In the genomic region with DNA sequence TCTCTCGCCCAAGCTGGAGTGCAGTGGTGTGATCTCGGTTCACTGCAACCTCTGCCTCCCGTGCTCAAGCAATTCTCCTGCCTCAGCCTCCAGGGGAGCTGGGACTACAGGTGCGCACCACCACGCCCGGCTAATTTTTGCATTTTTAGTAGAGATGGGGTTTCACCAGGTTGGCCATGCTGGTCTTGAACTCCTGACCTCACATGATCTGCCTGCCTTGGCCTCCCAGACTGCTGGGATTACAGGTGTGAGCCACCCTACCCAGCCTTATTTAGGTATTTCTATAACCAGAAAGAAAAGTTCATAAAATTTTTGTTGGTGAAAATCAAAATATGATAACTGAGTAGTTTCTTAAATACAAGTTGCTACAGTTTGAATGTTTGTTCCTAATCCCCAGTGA, we compare ENCODE assay signal across 11 cellular contexts. TPM values are rescaled to one million over a fixed set of nuclear protein-coding genes. Genes with fewer than 3 reads are reported as not detected.
DNase-seq lines count a peak whose midpoint lies in the region; ATAC-seq and TF ChIP-seq lines count a peak whose summit lies in the region.
"Not testable (repeated sequence)": the region's sequence is repeated elsewhere in the genome, so short reads cannot be mapped to it uniquely, and the experiment has no call there.
"Had no signal": no experiment of that assay in that cellular context is flagged by ENCODE, and none has a peak within 500 bp of the region (broad histone marks: within the 10 kb centered on the region; RNA-seq: fewer than 3 reads in every experiment).

No MANE protein-coding gene starts in this region.

- H3K4me2 ChIP-seq in GM23338 = peak overlapping the region; percentile 98
- H3K4me2 ChIP-seq in MM.1S (ENCODE audit: low read depth, low read length) = peak overlapping the region; percentile 60; the same call in 1 of the 2 replicates

- H3K4me1 ChIP-seq in BE2C; MM.1S (ENCODE audit: low read length): not testable (repeated sequence)
- peaks cover 11% of the 10 kb centered on the region for H3K4me1 ChIP-seq in GM23338 (ENCODE audit: insufficient read depth)
- peaks cover 17% of the 10 kb centered on the region for H3K4me1 ChIP-seq in mucosa of stomach (ENCODE audit: control insufficient read depth, insufficient read depth, low read length)
- peaks cover 14% of the 10 kb centered on the region for H3K4me1 ChIP-seq in rectal smooth muscle tissue (ENCODE audit: control insufficient read depth, insufficient read depth, low read length)

- not testable (repeated sequence) for DNase-seq in BE2C; GM23338 (ENCODE audit: low spot score); MM.1S; endothelial cell (ENCODE audit: low spot score)

- not testable (repeated sequence) for H3K9me3 ChIP-seq in BE2C; MM.1S (replicated peaks; ENCODE audit: insufficient read depth, low read length); mucosa of stomach (ENCODE audit: control insufficient read depth, low read length)

- H3K27me3 Mint-ChIP-seq in GM23338 (ENCODE audit: insufficient read depth, low read depth, poor library complexity) = peaks cover 13% of the 10 kb centered on the region
- H3K27me3 Mint-ChIP-seq in activated naive CD4-positive, alpha-beta T cell treated with anti-CD3 and anti-CD28 coated beads, Interleukin-2, amount 50 U/mL, for 24 hours; endothelial cell (ENCODE audit: unreplicated experiment): not testable (repeated sequence)

- peak overlapping the region; percentile 95; the same call in 1 of the 2 replicates for H3K27ac Mint-ChIP-seq in GM23338
- not testable (repeated sequence) for H3K27ac Mint-ChIP-seq in activated naive CD4-positive, alpha-beta T cell treated with anti-CD3 and anti-CD28 coated beads, Interleukin-2, amount 50 U/mL, for 24 hours
- H3K27ac Mint-ChIP-seq in endothelial cell (ENCODE audit: unreplicated experiment) = peak overlapping the region; percentile 93

- H3F3A ChIP-seq in GM23338 (replicated peaks; ENCODE audit: low read depth) = 0 out of 2 replicates have a peak, but pooled peaks cover 16% of the 10 kb centered on the region
- not testable (repeated sequence) for H3F3A ChIP-seq in MM.1S (ENCODE audit: insufficient read depth, low read length)

- not testable (repeated sequence) for H3K9me2 ChIP-seq in GM23338 (ENCODE audit: insufficient read depth); MM.1S (replicated peaks; ENCODE audit: insufficient read depth, low read length)

- peaks cover 30% of the 10 kb centered on the region for H3K36me3 Mint-ChIP-seq in GM23338 (ENCODE audit: low read depth)
- not testable (repeated sequence) for H3K36me3 Mint-ChIP-seq in activated naive CD4-positive, alpha-beta T cell treated with anti-CD3 and anti-CD28 coated beads, Interleukin-2, amount 50 U/mL, for 24 hours
- peaks cover 12% of the 10 kb centered on the region for H3K36me3 Mint-ChIP-seq in endothelial cell (ENCODE audit: low read depth, unreplicated experiment)

- ATAC-seq in GM23338 = not testable (repeated sequence)

- H3K79me2 ChIP-seq in GM23338 (replicated peaks; ENCODE audit: insufficient read depth) (peaks cover 54% of the 10 kb centered on the region), MM.1S (ENCODE audit: low read length) (peaks cover 60% of the 10 kb centered on the region)

- peaks cover 25% of the 10 kb centered on the region for H3K36me3 ChIP-seq in BE2C
- H3K36me3 ChIP-seq in GM23338 (ENCODE audit: insufficient read depth); MM.1S (replicated peaks; ENCODE audit: insufficient read depth, low read length); mucosa of stomach (ENCODE audit: control insufficient read depth, insufficient read depth, low read length); rectal smooth muscle tissue (ENCODE audit: control insufficient read depth, insufficient read depth, low read length): not testable (repeated sequence)

- peak overlapping the region; percentile 88; the same call in 1 of the 2 replicates for H3K9ac ChIP-seq in MM.1S (ENCODE audit: low read length)
- not testable (repeated sequence) for H3K9ac ChIP-seq in mucosa of stomach (ENCODE audit: low read length); rectal smooth muscle tissue (ENCODE audit: low read length)

- H3K4me3 Mint-ChIP-seq in GM23338 (peak overlapping the region; percentile 97), endothelial cell (ENCODE audit: unreplicated experiment) (peak overlapping the region; percentile 96)
- peak overlapping the region; percentile 95 for H3K4me3 Mint-ChIP-seq in activated naive CD4-positive, alpha-beta T cell treated with anti-CD3 and anti-CD28 coated beads, Interleukin-2, amount 50 U/mL, for 24 hours

- not testable (repeated sequence) for H2AFZ ChIP-seq in GM23338; MM.1S (ENCODE audit: low read length)

- TF ChIP-seq CTCF in BE2C (IDR thresholded peaks at IDR 0.05; ENCODE audit: low read depth, low read length); GM23338 (conservative IDR thresholded peaks at IDR 0.05; ENCODE audit: low read depth in 2 of 2); MM.1S (IDR thresholded peaks at IDR 0.05; ENCODE audit: low read length); VCaP (conservative IDR thresholded peaks at IDR 0.05); endothelial cell (IDR thresholded peaks at IDR 0.05; ENCODE audit: unreplicated experiment): not testable (repeated sequence)

- not testable (repeated sequence) for H3K27me3 ChIP-seq in BE2C; GM23338 (ENCODE audit: insufficient read depth); MM.1S (replicated peaks; ENCODE audit: insufficient read depth, low read length); mucosa of stomach (ENCODE audit: control insufficient read depth, insufficient read depth, low read length); rectal smooth muscle tissue (ENCODE audit: control insufficient read depth, insufficient read depth, low read length)

- peaks cover 26% of the 10 kb centered on the region for H4K20me1 ChIP-seq in GM23338 (replicated peaks; ENCODE audit: insufficient read depth)
- not testable (repeated sequence) for H4K20me1 ChIP-seq in MM.1S (ENCODE audit: insufficient read depth, low read length)

- H3K9me3 Mint-ChIP-seq in GM23338; activated naive CD4-positive, alpha-beta T cell treated with anti-CD3 and anti-CD28 coated beads, Interleukin-2, amount 50 U/mL, for 24 hours; endothelial cell (ENCODE audit: unreplicated experiment): not testable (repeated sequence)

- peak overlapping the region; percentile 96 for H3K4me3 ChIP-seq in BE2C (ENCODE audit: low read depth, low read length)
- not testable (repeated sequence) for H3K4me3 ChIP-seq in GM23338
- H3K4me3 ChIP-seq in MM.1S (ENCODE audit: low read length) = peak overlapping the region; percentile 81
- peak overlapping the region; percentile 74 for H3K4me3 ChIP-seq in mucosa of stomach (ENCODE audit: low read length)
- H3K4me3 ChIP-seq in rectal smooth muscle tissue (ENCODE audit: low read length) = peak overlapping the region; percentile 71

- H3K4me1 Mint-ChIP-seq in GM23338 (peaks cover 20% of the 10 kb centered on the region), endothelial cell (ENCODE audit: unreplicated experiment) (peaks cover 24% of the 10 kb centered on the region)
- peaks cover 34% of the 10 kb centered on the region for H3K4me1 Mint-ChIP-seq in activated naive CD4-positive, alpha-beta T cell treated with anti-CD3 and anti-CD28 coated beads, Interleukin-2, amount 50 U/mL, for 24 hours

- not testable (repeated sequence) for H3K27ac ChIP-seq in GM23338 (ENCODE audit: low read depth); MM.1S (ENCODE audit: low read length); rectal smooth muscle tissue (ENCODE audit: low read depth, low read length)
- peak overlapping the region; percentile 96 for H3K27ac ChIP-seq in VCaP

RNA-seq across cellular contexts. Expression of gene CHERP, which starts 1.5 kb away (rescaled TPM):
- 178 TPM for polyA plus RNA-seq in BE2C (2012; ENCODE audit: insufficient read depth, insufficient read length, low read depth)
- 31.0 and 31.6 TPM in 2 replicates for total RNA-seq in GM23338 (2014; rRNA removed; shearing (Covaris generic))
- 37.5 and 41.2 TPM in 2 replicates for polyA plus RNA-seq in GM23338 (2016; fragmentation: Nextera tagmentation; extraction: Ambion mirVana)
- total RNA-seq in endothelial cell (ENCODE audit: unreplicated experiment) = 66.5 TPM

RNA-seq across cellular contexts. Expression of gene SLC35E1, which starts 28.5 kb away (rescaled TPM):
- 103 TPM for polyA plus RNA-seq in BE2C (2012; ENCODE audit: insufficient read depth, insufficient read length, low read depth)
- 24.1 and 30.3 TPM in 2 replicates for total RNA-seq in GM23338 (2014; rRNA removed; shearing (Covaris generic))
- polyA plus RNA-seq in GM23338 (2016; fragmentation: Nextera tagmentation; extraction: Ambion mirVana) = 16.2 and 17.0 TPM in 2 replicates
- total RNA-seq in endothelial cell (ENCODE audit: unreplicated experiment) = 29.7 TPM

RNA-seq across cellular contexts. Expression of gene C19orf44, which starts 47.5 kb away (rescaled TPM):
- polyA plus RNA-seq in BE2C (2012; ENCODE audit: insufficient read depth, insufficient read length, low read depth) = 13.8 TPM
- total RNA-seq in GM23338 (2014; rRNA removed; shearing (Covaris generic)) = 4.0 and 5.9 TPM in 2 replicates
- 1.5 and 2.5 TPM in 2 replicates for polyA plus RNA-seq in GM23338 (2016; fragmentation: Nextera tagmentation; extraction: Ambion mirVana)
- total RNA-seq in endothelial cell (ENCODE audit: unreplicated experiment) = 3.7 TPM

RNA-seq across cellular contexts. Expression of gene CALR3, which starts 47.8 kb away (rescaled TPM):
- polyA plus RNA-seq in BE2C (2012; ENCODE audit: insufficient read depth, insufficient read length, low read depth) = not detected
- total RNA-seq in GM23338 (2014; rRNA removed; shearing (Covaris generic)) = 0.66 TPM in 1 of 2 replicates, not detected in the other
- 0.42 and 0.73 TPM in 2 replicates for polyA plus RNA-seq in GM23338 (2016; fragmentation: Nextera tagmentation; extraction: Ambion mirVana)
- not detected for total RNA-seq in endothelial cell (ENCODE audit: unreplicated experiment)
- total RNA-seq: frontal cortex, sciatic nerve, suprapubic skin had no signal
